ENCODE assay signal across 21 cellular contexts in genomic region chr1:42385283-42385682, GRCh38. TPM values are rescaled to one million over a fixed set of nuclear protein-coding genes. Genes with fewer than 3 reads are reported as not detected.
DNase-seq lines count a peak whose midpoint lies in the region; ATAC-seq, FAIRE-seq and TF ChIP-seq lines count a peak whose summit lies in the region.
"Had no signal": no experiment of that assay in that cellular context is flagged by ENCODE, and none has a peak within 500 bp of the region (broad histone marks: within the 10 kb centered on the region; RNA-seq: fewer than 3 reads in every experiment).

No MANE protein-coding gene starts in this region.

- no peak overlapping the region for H3K4me3 Mint-ChIP-seq in astrocyte (ENCODE audit: unreplicated experiment)
- H3K4me3 Mint-ChIP-seq in activated CD4-positive, alpha-beta T cell treated with anti-CD3 and anti-CD28 coated beads for 36 hours = no peak overlapping the region
- H3K4me3 Mint-ChIP-seq: CD8-positive, alpha-beta T cell; nephron had no signal

- no peaks in the 10 kb centered on the region for H3K9me3 Mint-ChIP-seq in astrocyte (ENCODE audit: unreplicated experiment)
- no peaks in the 10 kb centered on the region for H3K9me3 Mint-ChIP-seq in activated CD4-positive, alpha-beta T cell treated with anti-CD3 and anti-CD28 coated beads for 36 hours (ENCODE audit: low read depth)
- H3K9me3 Mint-ChIP-seq: CD8-positive, alpha-beta T cell; nephron had no signal

- no peak overlapping the region for H2AFZ ChIP-seq in astrocyte (ENCODE audit: low read depth, low read length)

- TF ChIP-seq EP300 in A549 (IDR thresholded peaks at IDR 0.05) = no peak

- peaks cover 8% of the 10 kb centered on the region for H3K4me1 ChIP-seq in A549
- no peaks in the 10 kb centered on the region for H3K4me1 ChIP-seq in astrocyte (ENCODE audit: insufficient read depth, low read length)
- H3K4me1 ChIP-seq: psoas muscle had no signal

- H3K4me2 ChIP-seq in A549 = peak overlapping the region; percentile 42; the same call in 2 of the 3 replicates
- no peak overlapping the region for H3K4me2 ChIP-seq in astrocyte (ENCODE audit: low read length)

- CTCF ChIA-PET in A549 (lab: Yijun Ruan, JAX) = interaction anchor here (0.6 to 2.5 kb wide), 2 partner anchors 10 to 51 kb away, joined by 3 to 10 read pairs; no protein-coding TSS in a partner anchor
- CTCF ChIA-PET in activated CD4-positive, alpha-beta T cell treated with anti-CD3 and anti-CD28 coated beads for 36 hours (lab: Charles Lee) = interaction anchor here (1.1 to 1.3 kb wide), 2 partner anchors 44 to 342 kb away, joined by 3 to 4 read pairs; no protein-coding TSS in a partner anchor

- no peaks in the 10 kb centered on the region for H3K4me1 Mint-ChIP-seq in astrocyte (ENCODE audit: low read depth, unreplicated experiment)
- peaks cover 3% of the 10 kb centered on the region for H3K4me1 Mint-ChIP-seq in activated CD4-positive, alpha-beta T cell treated with anti-CD3 and anti-CD28 coated beads for 36 hours
- H3K4me1 Mint-ChIP-seq: nephron had no signal

- 13% methylated on average over 1 of the region's 1 CpG for WGBS in A549 (ENCODE audit: missing lambda C conversion rate)

- no peak for TF ChIP-seq CTCF in A549 (IDR thresholded peaks at IDR 0.05)
- no peak for TF ChIP-seq CTCF in astrocyte (IDR thresholded peaks at IDR 0.05; ENCODE audit: insufficient read depth, low read depth, low read length)
- TF ChIP-seq CTCF in GM20000 (IDR thresholded peaks at IDR 0.05; ENCODE audit: extremely low read depth, missing control alignments) = no peak

- H3K27me3 Mint-ChIP-seq in astrocyte (ENCODE audit: low read depth, unreplicated experiment) = peaks cover 18% of the 10 kb centered on the region
- H3K27me3 Mint-ChIP-seq in activated CD4-positive, alpha-beta T cell treated with anti-CD3 and anti-CD28 coated beads for 36 hours = peaks cover 30% of the 10 kb centered on the region

- H3K27ac Mint-ChIP-seq in astrocyte (ENCODE audit: unreplicated experiment) = no peak overlapping the region
- H3K27ac Mint-ChIP-seq in activated CD4-positive, alpha-beta T cell treated with anti-CD3 and anti-CD28 coated beads for 36 hours = no peak overlapping the region
- H3K27ac Mint-ChIP-seq: CD8-positive, alpha-beta T cell; nephron had no signal

- DNase-seq in A549 (ENCODE audit: low read depth in 1 of 2, low spot score in 1 of 2) = peak in 1 of 2 experiments; percentile 36
- peak; percentile 9 for DNase-seq in HCEC 1CT
- peak; percentile 2 for DNase-seq in astrocyte (ENCODE audit: low read depth)
- DNase-seq in kidney tubule cell (ENCODE audit: low spot score) = peak; percentile 39
- DNase-seq in GM20000 (ENCODE audit: low spot score) = no peak
- no peak for DNase-seq in activated CD4-positive, alpha-beta T cell treated with anti-CD3 and anti-CD28 coated beads for 36 hours
- DNase-seq in NCI-H146 treated with DMSO at 0.1 percent for 48 hours (lab: John Stamatoyannopoulos, UW; ENCODE audit: unreplicated experiment) = no peak
- DNase-seq in activated CD4-positive, alpha-beta T cell treated with anti-CD3 and anti-CD28 coated beads, Interleukin-2, amount 50 U/mL, for 4 hours = no peak
- DNase-seq: activated naive CD4-positive, alpha-beta T cell treated with anti-CD3 and anti-CD28 coated beads, Interleukin-2, amount 50 U/mL, for 16 hours; CD8-positive, alpha-beta T cell; head of caudate nucleus; Karpas-422; mammary epithelial cell; NCI-H1417 treated with DMSO at 0.1 percent for 48 hours; NCI-H2227 treated with DMSO at 0.1 percent for 48 hours; psoas muscle; stimulated activated naive CD4-positive, alpha-beta T cell; trophoblast cell had no signal

- ATAC-seq in A549 = no peak
- ATAC-seq in activated CD4-positive, alpha-beta T cell treated with anti-CD3 and anti-CD28 coated beads for 36 hours = no peak
- ATAC-seq: CD8-positive, alpha-beta T cell; psoas muscle had no signal

- no peaks in the 10 kb centered on the region for H3K36me3 ChIP-seq in astrocyte (ENCODE audit: insufficient read depth, low read length)

- H3K27me3 ChIP-seq in astrocyte (ENCODE audit: insufficient read depth, low read length) = peaks cover 22% of the 10 kb centered on the region

- H3K36me3 Mint-ChIP-seq in astrocyte (ENCODE audit: low read depth, unreplicated experiment) = no peaks in the 10 kb centered on the region
- no peaks in the 10 kb centered on the region for H3K36me3 Mint-ChIP-seq in activated CD4-positive, alpha-beta T cell treated with anti-CD3 and anti-CD28 coated beads for 36 hours (ENCODE audit: low read depth)
- H3K36me3 Mint-ChIP-seq: CD8-positive, alpha-beta T cell had no signal

- intact Hi-C loops in activated CD4-positive, alpha-beta T cell treated with anti-CD3 and anti-CD28 coated beads for 36 hours (cut with DNase I, micrococcal nuclease) = no loop called here

- no peak for TF ChIP-seq RAD21 in A549 (conservative IDR thresholded peaks at IDR 0.05 in 1 of 2, IDR thresholded peaks at IDR 0.05 in 1 of 2)

- POLR2A ChIA-PET in A549 (lab: Yijun Ruan, JAX) = no interaction called here
- POLR2A ChIA-PET in activated CD4-positive, alpha-beta T cell treated with anti-CD3 and anti-CD28 coated beads for 36 hours (lab: Charles Lee) = interaction anchor here (0.6 kb wide), 1 partner anchor 60 kb away, joined by 7 read pairs; no protein-coding TSS in a partner anchor

- no peaks in the 10 kb centered on the region for H3K79me2 ChIP-seq in astrocyte (ENCODE audit: insufficient read depth, low read length)

- H3K27ac ChIP-seq in A549 (peak overlapping the region; percentile 66 to 73), astrocyte (ENCODE audit: low read depth, low read length) (no peak overlapping the region)
- H3K27ac ChIP-seq: psoas muscle had no signal

- TF ChIP-seq POLR2A in A549 (IDR thresholded peaks at IDR 0.05; ENCODE audit: low read length) = no peak

- H3K9me3 ChIP-seq in A549 = no peaks in the 10 kb centered on the region
- H3K9me3 ChIP-seq in astrocyte (ENCODE audit: insufficient read depth, low read depth, low read length) = no peaks in the 10 kb centered on the region
- H3K9me3 ChIP-seq: psoas muscle had no signal

- no peaks in the 10 kb centered on the region for H4K20me1 ChIP-seq in astrocyte (ENCODE audit: insufficient read depth, low read length)

- no peak overlapping the region for H3K4me3 ChIP-seq in A549
- no peak overlapping the region for H3K4me3 ChIP-seq in astrocyte (ENCODE audit: insufficient read depth, low read depth, low read length)
- H3K4me3 ChIP-seq: psoas muscle had no signal

- FAIRE-seq in A549 (lab: Jason Lieb, UNC) (no peak), astrocyte (lab: Jason Lieb, UNC) (no peak)
- FAIRE-seq: islet of Langerhans had no signal

- no peak overlapping the region for H3K9ac ChIP-seq in astrocyte (ENCODE audit: low read length)

TF ChIP-seq in A549, 52 proteins besides CTCF, POLR2A, EP300 and RAD21:
- TF ChIP-seq ZNF302 (CRISPR knock-in tag; IDR thresholded peaks at IDR 0.05) (no peak), MAFK (IDR thresholded peaks at IDR 0.05; ENCODE audit: partially characterized antibody) (peak; percentile 72), NFE2L2 (conservative IDR thresholded peaks at IDR 0.05; ENCODE audit: low read length) (peak; percentile 21; the same call in 1 of the 2 replicates)

RNA-seq across cellular contexts. Expression of gene RIMKLA, which starts 4.7 kb away (rescaled TPM):
- polyA plus RNA-seq in A549 (2011; rRNA removed) = 1.7 and 2.4 TPM in 2 replicates
- polyA plus RNA-seq in A549 (2012; cell fraction: cytosol; rRNA removed) = 0.61 and 0.71 TPM in 2 replicates
- 0.35 and 0.44 TPM in 2 replicates for polyA plus RNA-seq in A549 (2012; cell fraction: nucleus; rRNA removed)
- polyA plus RNA-seq in A549 (2017; fragmentation: RNase III; extraction: RNeasy Plus Mini Kit Qiagen cat#74134 plus additional on column Dnase treatment) = 0.35 to 0.59 TPM (median 0.42 TPM) in 3 replicates
- 1.9 and 3.0 TPM in 2 replicates for polyA minus RNA-seq in A549 (2011; rRNA and poly(A)+ RNA removed)
- 0.12 and 0.20 TPM in 2 replicates for total RNA-seq in astrocyte
- total RNA-seq in activated CD4-positive, alpha-beta T cell treated with anti-CD3 and anti-CD28 coated beads for 36 hours = 1 to 10 TPM; 6.7 to 8.9 TPM
- total RNA-seq: mammary epithelial cell had no signal
- polyA plus RNA-seq: AG04450 had no signal

RNA-seq across cellular contexts. Expression of gene FOXJ3, which starts 50.2 kb away (rescaled TPM):
- polyA plus RNA-seq in A549 (2011; rRNA removed) (45.0 and 53.1 TPM in 2 replicates), A549 (2017; fragmentation: RNase III; extraction: RNeasy Plus Mini Kit Qiagen cat#74134 plus additional on column Dnase treatment) (16.8 to 17.8 TPM (median 17.0 TPM) in 3 replicates)
- 10.2 and 13.4 TPM in 2 replicates for polyA plus RNA-seq in A549 (2012; cell fraction: cytosol; rRNA removed)
- 16.6 and 21.0 TPM in 2 replicates for polyA plus RNA-seq in A549 (2012; cell fraction: nucleus; rRNA removed)
- 33.9 and 35.4 TPM in 2 replicates for polyA minus RNA-seq in A549 (2011; rRNA and poly(A)+ RNA removed)
- total RNA-seq in astrocyte = 39.8 and 41.9 TPM in 2 replicates
- 10 to 100 TPM; 44.1 to 54.0 TPM for total RNA-seq in activated CD4-positive, alpha-beta T cell treated with anti-CD3 and anti-CD28 coated beads for 36 hours

Comparison
In these comparisons a context has a peak if more than half of its experiments do, and no peak if none do; other contexts are left out.
1. DNase-seq: peak in HCEC 1CT (single experiment), astrocyte (single experiment) and kidney tubule cell (single experiment); none in GM20000 (single experiment), activated CD4-positive, alpha-beta T cell treated with anti-CD3 and anti-CD28 coated beads for 36 hours (single experiment), NCI-H146 treated with DMSO at 0.1 percent for 48 hours (single experiment) and activated CD4-positive, alpha-beta T cell treated with anti-CD3 and anti-CD28 coated beads, Interleukin-2, amount 50 U/mL, for 4 hours (0 of 2).